ENCODE assay signal across 8 cellular contexts in genomic region chr5:80654391-80655230, GRCh38. TPM values are rescaled to one million over a fixed set of nuclear protein-coding genes. Genes with fewer than 3 reads are reported as not detected.
DNase-seq lines count a peak whose midpoint lies in the region; ATAC-seq and TF ChIP-seq lines count a peak whose summit lies in the region.

TSS of gene DHFR (minus strand) at chr5:80654983. CDS start at chr5:80654489, 494 bp downstream.
TSS of gene MSH3 (plus strand) at chr5:80654652. CDS start at chr5:80654728, 76 bp downstream.

- H3K4me2 ChIP-seq in hepatocyte, result peak within 1 kb of the TSS; percentile 81

- H2AFZ ChIP-seq in hepatocyte, result peak within 1 kb of the TSS; percentile 61

- peak within 1 kb of the TSS; percentile 99 for H3K27ac ChIP-seq in hepatocyte
- H3K27ac ChIP-seq in rectal smooth muscle tissue (ENCODE audit: low read depth, low read length), result peak within 1 kb of the TSS; percentile 94
- peak within 1 kb of the TSS; percentile 92 for H3K27ac ChIP-seq in vagina

- peaks cover 14% of the 10 kb centered on the region for H3K4me1 ChIP-seq in hepatocyte (ENCODE audit: insufficient read depth)
- peaks cover 9% of the 10 kb centered on the region for H3K4me1 ChIP-seq in rectal smooth muscle tissue (ENCODE audit: control insufficient read depth, insufficient read depth, low read length)
- peaks cover 19% of the 10 kb centered on the region for H3K4me1 ChIP-seq in vagina

- no peaks in the 10 kb centered on the region for H3K36me3 ChIP-seq in hepatocyte (replicated peaks; ENCODE audit: insufficient read depth, low read depth)
- H3K36me3 ChIP-seq in rectal smooth muscle tissue (ENCODE audit: control insufficient read depth, insufficient read depth, low read length), result peaks cover 3% of the 10 kb centered on the region
- peaks cover 0 to 21% of the 10 kb centered on the region in 2 donors for H3K36me3 ChIP-seq in vagina

- in situ Hi-C loops in astrocyte of the cerebellum (cut with HindIII; ENCODE audit: low sequenced_read_pairs), result no loop called here

- DNase-seq in NCI-H2029 treated with DMSO at 0.1 percent for 48 hours (lab: John Stamatoyannopoulos, UW) (peak; percentile 89), T-helper 22 cell (ENCODE audit: low read depth) (peak; percentile 81), astrocyte of the cerebellum (ENCODE audit: low read depth) (peak; percentile 39), hepatocyte (ENCODE audit: low spot score) (peak; percentile 93), vagina (ENCODE audit: extremely low spot score in 2 of 2) (peak in 1 of 2 donors; percentile 91)

- H3K9me3 ChIP-seq in hepatocyte (ENCODE audit: low read depth) (no peaks in the 10 kb centered on the region), vagina (no peaks in the 10 kb centered on the region)

- H3K4me3 ChIP-seq in astrocyte of the cerebellum (ENCODE audit: low read depth, low read length) (peak within 1 kb of the TSS; percentile 69), hepatocyte (peak within 1 kb of the TSS; percentile 96), rectal smooth muscle tissue (ENCODE audit: low read length) (peak within 1 kb of the TSS; percentile 90), vagina (peak within 1 kb of the TSS; percentile 81 to 87)

- H3K9ac ChIP-seq in rectal smooth muscle tissue (ENCODE audit: low read length), result peak within 1 kb of the TSS; percentile 84

- intact Hi-C loops in vagina (cut with DNase I), result no loop called here

- peak; percentile 18 for ATAC-seq in HG02970 (IDR thresholded peaks at IDR 0.05; ENCODE audit: low FRiP score, unreplicated experiment)

- WGBS in hepatocyte (ENCODE audit: low lambda C conversion rate, missing lambda C conversion rate), result 2% methylated on average over 29 of the region's 74 CpGs

- peak; percentile 66 for TF ChIP-seq POLR2A in GM15510 (IDR thresholded peaks at IDR 0.05; ENCODE audit: borderline replicate concordance, extremely low read depth, insufficient read length)
- TF ChIP-seq POLR2A in vagina (IDR thresholded peaks at IDR 0.05), result peak in 1 of 2 donors; percentile 6

- no peaks in the 10 kb centered on the region for H3K9me2 ChIP-seq in hepatocyte (replicated peaks; ENCODE audit: insufficient read depth)

- no peaks in the 10 kb centered on the region for H3K27me3 ChIP-seq in hepatocyte
- H3K27me3 ChIP-seq in rectal smooth muscle tissue (ENCODE audit: control insufficient read depth, insufficient read depth, low read length), result no peaks in the 10 kb centered on the region
- no peaks in the 10 kb centered on the region for H3K27me3 ChIP-seq in vagina

- TF ChIP-seq CTCF in astrocyte of the cerebellum (IDR thresholded peaks at IDR 0.05; ENCODE audit: low read depth, low read length, missing control alignments) (no peak), hepatocyte (IDR thresholded peaks at IDR 0.05; ENCODE audit: poor library complexity) (peak; percentile 27), vagina (IDR thresholded peaks at IDR 0.05) (peak in 1 of 3 experiments; percentile 25)

- peaks cover 34% of the 10 kb centered on the region for H3K79me2 ChIP-seq in hepatocyte

- H4K20me1 ChIP-seq in hepatocyte (ENCODE audit: insufficient read depth, poor library complexity, severe bottlenecking), result peaks cover 15% of the 10 kb centered on the region

RNA-seq across cellular contexts. Expression of gene DHFR, which starts in this region (rescaled TPM):
- total RNA-seq in hepatocyte, result 20.8 and 26.5 TPM in 2 replicates
- 6.5 and 7.9 TPM in 2 replicates for polyA plus RNA-seq in hepatocyte
- total RNA-seq in vagina, result 6.6 TPM

RNA-seq across cellular contexts. Expression of gene MSH3, which starts in this region (rescaled TPM):
- total RNA-seq in hepatocyte, result 13.2 and 13.4 TPM in 2 replicates
- 8.1 TPM in 2 replicates for polyA plus RNA-seq in hepatocyte
- total RNA-seq in vagina, result 30.0 TPM
